ENCODE assay signal across 21 cellular contexts in the genomic region with DNA sequence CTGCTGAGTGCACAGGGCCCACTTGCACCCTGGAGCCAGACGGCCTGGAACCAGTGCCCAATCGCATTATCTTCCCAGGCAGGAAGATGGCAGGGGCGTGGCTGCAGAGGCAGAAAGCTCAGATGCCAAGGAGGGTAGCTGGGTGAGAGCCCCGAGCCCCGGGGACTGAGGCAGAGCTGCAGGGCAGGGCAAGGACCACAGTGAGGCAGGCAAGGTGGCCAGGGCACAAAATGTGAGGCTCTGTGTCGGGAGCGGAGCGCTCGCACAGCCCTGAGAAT. TPM values are rescaled to one million over a fixed set of nuclear protein-coding genes. Genes with fewer than 3 reads are reported as not detected.
DNase-seq lines count a peak whose midpoint lies in the region; ATAC-seq and TF ChIP-seq lines count a peak whose summit lies in the region.
"Had no signal": no experiment of that assay in that cellular context is flagged by ENCODE, and none has a peak within 500 bp of the region (broad histone marks: within the 10 kb centered on the region; RNA-seq: fewer than 3 reads in every experiment).

No MANE protein-coding gene starts in this region.

- H3K27me3 ChIP-seq in neuronal stem cell (ENCODE audit: control insufficient read depth in 3 of 3, insufficient read depth in 3 of 3, low read depth in 1 of 3, low read length in 3 of 3), result no peaks in the 10 kb centered on the region
- H3K27me3 ChIP-seq: SJCRH30 had no signal

- WGBS in neuronal stem cell (ENCODE audit: extremely low coverage in 2 of 2, insufficient read length in 2 of 2, insufficient replicate concordance in 1 of 2), 2 donors, result no CpG with 5 or more reads among the region's 9 CpGs

- ATAC-seq in left ventricle myocardium superior, result no peak
- ATAC-seq: HCT116 had no signal

- H3K27ac ChIP-seq in neuronal stem cell (replicated peaks; ENCODE audit: low read length), result no peak overlapping the region
- H3K27ac ChIP-seq: 22Rv1, C4-2B, SJCRH30 had no signal

- H2AFZ ChIP-seq in neuronal stem cell (ENCODE audit: low read length), result no peak overlapping the region

- intact Hi-C loops in left ventricle myocardium superior (cut with micrococcal nuclease), result no loop called here

- H4K8ac ChIP-seq in neuronal stem cell (ENCODE audit: low read depth, low read length), result no peak overlapping the region

- no peak overlapping the region for H4K91ac ChIP-seq in neuronal stem cell (ENCODE audit: low read depth, low read length, poor library complexity)

- H3K4ac ChIP-seq in neuronal stem cell (ENCODE audit: low read length), result no peak overlapping the region

- H3K27me3 Mint-ChIP-seq in brain, result peaks cover 6% of the 10 kb centered on the region

- H2BK120ac ChIP-seq in neuronal stem cell (ENCODE audit: low read depth, low read length), result peak overlapping the region; percentile 63

- peak overlapping the region; percentile 45 to 92 (median 83) for H3K27ac Mint-ChIP-seq in brain
- H3K27ac Mint-ChIP-seq: CD8-positive, alpha-beta memory T cell had no signal

- no peak overlapping the region for H3K23ac ChIP-seq in neuronal stem cell (ENCODE audit: low read depth, low read length, poor library complexity)

- H3K18ac ChIP-seq in neuronal stem cell (ENCODE audit: low read length), result peak overlapping the region; percentile 5

- no peak overlapping the region for H2BK15ac ChIP-seq in neuronal stem cell (ENCODE audit: low read length)

- H3K9ac ChIP-seq in neuronal stem cell (ENCODE audit: low read depth, low read length, poor library complexity), result no peak overlapping the region

- peak in 2 of 3 experiments; percentile 28 to 41 for DNase-seq in NCI-H1417 (lab: John Stamatoyannopoulos, UW)
- no peak for DNase-seq in NCI-H1417 treated with DMSO at 0.1 percent for 48 hours (lab: John Stamatoyannopoulos, UW)
- DNase-seq in NCI-H1694 (lab: John Stamatoyannopoulos, UW), result peak; percentile 21
- DNase-seq in neuronal stem cell (ENCODE audit: low spot score), result no peak
- no peak for DNase-seq in hippocampal formation (lab: John Stamatoyannopoulos, UW)
- DNase-seq in left ventricle myocardium superior, result no peak
- DNase-seq in foreskin melanocyte, result no peak
- DNase-seq: CD8-positive, alpha-beta memory T cell; GF-D8; Karpas-422; MV-4-11; NCI-H1105 treated with DMSO at 0.1 percent for 48 hours; NCI-H187 treated with DMSO at 0.1 percent for 48 hours; NCI-H2107; NCI-H2227 treated with DMSO at 0.1 percent for 48 hours; NCI-H524; SJCRH30 had no signal

- no peaks in the 10 kb centered on the region for H3K9me3 ChIP-seq in neuronal stem cell (replicated peaks in 1 of 2; ENCODE audit: control insufficient read depth in 2 of 2, insufficient read depth in 1 of 2, low read depth in 1 of 2, low read length in 2 of 2)
- H3K9me3 ChIP-seq: SJCRH30 had no signal

- H3K4me2 ChIP-seq in neuronal stem cell (ENCODE audit: insufficient read depth, low read length, poor library complexity, severe bottlenecking), result no peak overlapping the region

- H2BK12ac ChIP-seq in neuronal stem cell (ENCODE audit: low read length), result no peak overlapping the region

- H2AK5ac ChIP-seq in neuronal stem cell (ENCODE audit: low read depth, low read length), result peak overlapping the region; percentile 89

- H3K4me3 Mint-ChIP-seq in brain, result no peak overlapping the region
- H3K4me3 Mint-ChIP-seq: CD8-positive, alpha-beta memory T cell had no signal

- peaks cover 0 to 9% (median 0%) of the 10 kb centered on the region in 5 experiments for H3K9me3 Mint-ChIP-seq in brain
- H3K9me3 Mint-ChIP-seq: CD8-positive, alpha-beta memory T cell had no signal

- peaks cover 61% of the 10 kb centered on the region for H3K4me1 Mint-ChIP-seq in brain
- H3K4me1 Mint-ChIP-seq: CD8-positive, alpha-beta memory T cell had no signal

- peaks cover 12 to 16% of the 10 kb centered on the region in 2 donors for H3K4me1 ChIP-seq in neuronal stem cell (ENCODE audit: control insufficient read depth in 2 of 2, insufficient read depth in 1 of 2, low read depth in 1 of 2, low read length in 2 of 2)

- no peaks in the 10 kb centered on the region for H3K36me3 ChIP-seq in neuronal stem cell (replicated peaks in 1 of 2; ENCODE audit: control insufficient read depth in 2 of 2, insufficient read depth in 2 of 2, low read length in 2 of 2)
- H3K36me3 ChIP-seq: SJCRH30 had no signal

- no peaks in the 10 kb centered on the region for H3K79me1 ChIP-seq in neuronal stem cell (ENCODE audit: low read depth, low read length)

- no peaks in the 10 kb centered on the region for H3K36me3 Mint-ChIP-seq in brain
- H3K36me3 Mint-ChIP-seq: CD8-positive, alpha-beta memory T cell had no signal

- H3K14ac ChIP-seq in neuronal stem cell (ENCODE audit: low read length), result no peak overlapping the region

- H3K4me3 ChIP-seq in neuronal stem cell (ENCODE audit: low read length in 2 of 2), result no peak overlapping the region
- H3K4me3 ChIP-seq: SJCRH30 had no signal

- TF ChIP-seq CTCF in brain (conservative IDR thresholded peaks at IDR 0.05), result no peak

- H2BK5ac ChIP-seq in neuronal stem cell (ENCODE audit: low read length), result no peak overlapping the region

RNA-seq across cellular contexts. Expression of gene CCDC33, which starts 1.6 kb away (rescaled TPM):
- polyA plus RNA-seq in brain (ENCODE audit: insufficient read depth, low read depth, low replicate concordance), result 0.46 TPM
- polyA plus RNA-seq in neuronal stem cell (2013, experiment 1 of 2), result 1.3 TPM
- polyA plus RNA-seq in neuronal stem cell (2013, experiment 2 of 2), result 1.1 TPM
- not detected for total RNA-seq in left ventricle myocardium superior
- total RNA-seq: CD8-positive, alpha-beta memory T cell had no signal
- polyA plus RNA-seq: CD8-positive, alpha-beta memory T cell had no signal

RNA-seq across cellular contexts. Expression of gene STRA6, which starts 31.9 kb away (rescaled TPM):
- 1.1 TPM for polyA plus RNA-seq in brain (ENCODE audit: insufficient read depth, low read depth, low replicate concordance)
- polyA plus RNA-seq in neuronal stem cell (2013, experiment 1 of 2), result 3.9 TPM
- 3.4 TPM for polyA plus RNA-seq in neuronal stem cell (2013, experiment 2 of 2)
- total RNA-seq in left ventricle myocardium superior, result not detected
- total RNA-seq: CD8-positive, alpha-beta memory T cell had no signal
- polyA plus RNA-seq: CD8-positive, alpha-beta memory T cell had no signal

Comparison
In these comparisons a context has a peak if more than half of its experiments do, and no peak if none do; other contexts are left out.
1. DNase-seq: peak in NCI-H1417 (2 of 3) and NCI-H1694 (single experiment); none in NCI-H1417 treated with DMSO at 0.1 percent for 48 hours (single experiment), neuronal stem cell (single experiment), hippocampal formation (0 of 2), left ventricle myocardium superior (single experiment) and foreskin melanocyte (single experiment).